Comparison of ENCODE assay signal across 8 cellular contexts in the genomic region with DNA sequence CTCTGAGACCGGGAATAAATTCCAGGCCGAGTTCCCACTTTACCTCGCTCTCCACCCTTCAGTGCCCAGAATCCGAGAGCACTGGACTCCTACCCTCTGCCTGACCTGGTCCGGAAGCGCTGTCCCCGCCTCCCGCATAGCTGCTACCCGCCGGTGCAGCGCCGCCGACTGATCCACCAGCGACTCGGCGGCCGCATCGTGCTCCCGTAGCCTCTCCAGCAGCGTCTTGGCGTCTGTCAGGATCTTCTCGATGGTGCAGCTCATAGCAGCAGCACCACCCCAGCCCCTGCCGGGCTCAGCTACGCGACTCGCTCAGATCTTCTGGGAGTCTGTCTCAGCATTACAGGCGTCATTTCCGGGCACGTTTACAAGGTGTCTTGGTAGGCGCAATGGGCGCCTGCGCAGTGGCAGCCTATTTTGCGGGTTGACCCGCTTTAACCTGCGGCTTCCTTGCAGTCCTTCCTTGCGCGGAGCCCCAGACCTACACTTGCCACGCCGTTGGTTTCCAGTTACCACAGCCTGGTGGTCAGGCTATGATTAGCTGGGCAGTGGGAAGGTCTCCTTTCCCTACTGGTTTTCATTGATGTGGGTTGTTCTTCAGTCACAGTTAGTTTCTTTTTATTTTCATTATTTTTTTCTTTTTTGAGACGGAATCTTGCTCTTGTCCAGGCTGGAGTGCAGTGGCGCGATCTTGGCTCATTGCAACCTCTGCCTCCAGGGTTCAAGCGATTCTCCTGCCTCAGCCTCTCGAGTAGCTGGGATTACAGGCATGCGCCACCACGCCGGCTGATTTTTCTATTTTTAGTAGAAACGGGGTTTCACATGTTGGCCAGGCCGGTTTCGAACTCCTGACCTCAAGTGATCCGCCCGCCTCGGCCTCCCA. TPM values are rescaled to one million over a fixed set of nuclear protein-coding genes. Genes with fewer than 3 reads are reported as not detected.
A peak's percentile ranks its signal among the peaks of the same experiment; 100 is the strongest.
DNase-seq lines count a peak whose midpoint lies in the region; ATAC-seq and TF ChIP-seq lines count a peak whose summit lies in the region.

A gene (minus strand): TSS at position 342 of the 883 bp plus-strand sequence. CDS start 78 bp downstream, at position 264.

- in situ Hi-C loops in SK-MEL-5 (cut with HindIII; ENCODE audit: low pct_unique_long_range_greater_than_20kb, low sequenced_read_pairs): no loop called here

- intact Hi-C loops in activated naive CD4-positive, alpha-beta T cell treated with anti-CD3 and anti-CD28 coated beads for 36 hours (cut with micrococcal nuclease): loop anchor here (1.0 to 5.0 kb wide), 8 partner anchors 23 to 434 kb away; a partner anchor contains a TSS

- no peak for TF ChIP-seq EP300 in gastroesophageal sphincter (IDR thresholded peaks at IDR 0.05)

- H3K4me1 ChIP-seq in gastroesophageal sphincter (peaks cover 5 to 20% (median 7%) of the 10 kb centered on the region in 3 donors), neutrophil (ENCODE audit: control insufficient read depth in 1 of 2, insufficient read depth in 1 of 2, low read depth in 1 of 2, low read length in 1 of 2) (peaks cover 12 to 14% of the 10 kb centered on the region in 2 experiments)

- H3K9me3 ChIP-seq in gastroesophageal sphincter: peaks cover 0 to 3% (median 0%) of the 10 kb centered on the region in 3 donors
- no peaks in the 10 kb centered on the region for H3K9me3 ChIP-seq in neutrophil

- peak; percentile 82 to 83 for TF ChIP-seq POLR2A in gastroesophageal sphincter (IDR thresholded peaks at IDR 0.05)

- ATAC-seq in gastroesophageal sphincter: peak; percentile 98

- H3K27me3 ChIP-seq in gastroesophageal sphincter (no peaks in the 10 kb centered on the region), neutrophil (peaks cover 33% of the 10 kb centered on the region)

- H3K27ac Mint-ChIP-seq in activated naive CD4-positive, alpha-beta T cell treated with anti-CD3 and anti-CD28 coated beads for 36 hours: peak within 1 kb of the TSS; percentile 97

- peaks cover 2% of the 10 kb centered on the region for H3K9me3 Mint-ChIP-seq in activated naive CD4-positive, alpha-beta T cell treated with anti-CD3 and anti-CD28 coated beads for 36 hours

- peaks cover 0 to 19% of the 10 kb centered on the region in 2 donors for H3K36me3 ChIP-seq in gastroesophageal sphincter
- H3K36me3 ChIP-seq in neutrophil: peaks cover 17% of the 10 kb centered on the region

- H3K27ac ChIP-seq in gastroesophageal sphincter: peak within 1 kb of the TSS; percentile 73 to 95 (median 94)
- peak within 1 kb of the TSS; percentile 85 for H3K27ac ChIP-seq in neutrophil
- peak within 1 kb of the TSS; percentile 74 for H3K27ac ChIP-seq in substantia nigra (ENCODE audit: low read depth, low read length, poor library complexity, severe bottlenecking)

- no peaks in the 10 kb centered on the region for H3K27me3 Mint-ChIP-seq in activated naive CD4-positive, alpha-beta T cell treated with anti-CD3 and anti-CD28 coated beads for 36 hours (ENCODE audit: low read depth)

- H3K4me3 Mint-ChIP-seq in activated naive CD4-positive, alpha-beta T cell treated with anti-CD3 and anti-CD28 coated beads for 36 hours: peak within 1 kb of the TSS; percentile 100

- H3K4me1 Mint-ChIP-seq in activated naive CD4-positive, alpha-beta T cell treated with anti-CD3 and anti-CD28 coated beads for 36 hours (ENCODE audit: low read depth): peaks cover 24% of the 10 kb centered on the region

- peak within 1 kb of the TSS; percentile 92 for H3K4me3 ChIP-seq in HFF-Myc (replicated peaks; ENCODE audit: low read depth, low read length)
- peak within 1 kb of the TSS; percentile 72 to 77 for H3K4me3 ChIP-seq in gastroesophageal sphincter
- peak within 1 kb of the TSS; percentile 84 to 85 for H3K4me3 ChIP-seq in neutrophil (ENCODE audit: low read depth in 1 of 2, low read length in 1 of 2)

- 18 to 44% methylated on average over 11 to 48 of the region's 53 CpGs for WGBS in gastroesophageal sphincter (ENCODE audit: low coverage in 1 of 2), 2 donors

- TF ChIP-seq CTCF in HFF-Myc (IDR thresholded peaks at IDR 0.05; ENCODE audit: low read depth, low read length, missing control alignments) (no peak), gastroesophageal sphincter (IDR thresholded peaks at IDR 0.05) (no peak), neutrophil (IDR thresholded peaks at IDR 0.05) (peak; percentile 15)

- peaks cover 24% of the 10 kb centered on the region for H3K36me3 Mint-ChIP-seq in activated naive CD4-positive, alpha-beta T cell treated with anti-CD3 and anti-CD28 coated beads for 36 hours (ENCODE audit: low read depth)

- DNase-seq in GM03348 (ENCODE audit: low spot score): peak; percentile 94
- DNase-seq in HFF-Myc (ENCODE audit: extremely low read depth, low read depth): peak; percentile 93
- DNase-seq in MV-4-11 (lab: John Stamatoyannopoulos, UW): peak; percentile 98
- DNase-seq in SK-MEL-5 (ENCODE audit: low read depth, low spot score): peak; percentile 95
- DNase-seq in activated naive CD4-positive, alpha-beta T cell treated with anti-CD3 and anti-CD28 coated beads for 36 hours: peak; percentile 97
- peak; percentile 29 to 97 (median 81) for DNase-seq in substantia nigra (lab: John Stamatoyannopoulos, UW)

- CTCF ChIA-PET in activated naive CD4-positive, alpha-beta T cell treated with anti-CD3 and anti-CD28 coated beads for 36 hours (lab: Charles Lee): no interaction called here

RNA-seq across cellular contexts. Expression of the gene that starts here (rescaled TPM):
- total RNA-seq in SK-MEL-5 (2014; rRNA removed; shearing (Covaris generic)): 48.1 and 54.0 TPM in 2 replicates
- polyA plus RNA-seq in SK-MEL-5 (2015; cell fraction: cytosol; rRNA removed): 34.4 and 57.1 TPM in 2 replicates
- 35.3 and 39.9 TPM in 2 replicates for polyA plus RNA-seq in SK-MEL-5 (2015; cell fraction: nucleus; rRNA removed)
- total RNA-seq in activated naive CD4-positive, alpha-beta T cell treated with anti-CD3 and anti-CD28 coated beads for 36 hours: 10 to 100 TPM; 60.2 to 60.6 TPM
- 10 to 100 TPM; 29.7 to 57.4 (median 34.0) TPM for total RNA-seq in gastroesophageal sphincter

Comparison
In these comparisons a context has a peak if more than half of its experiments do, and no peak if none do; other contexts are left out.
1. Peak in every context shown above with its lines: DNase-seq, ATAC-seq, H3K4me3 ChIP-seq and H3K27ac ChIP-seq.